In genomic region chrX:12494400-12495138, GRCh38 we compare ENCODE assay signal across 19 cellular contexts.
A peak's percentile ranks its signal among the peaks of the same experiment; 100 is the strongest.
DNase-seq lines count a peak whose midpoint lies in the region; ATAC-seq, FAIRE-seq and TF ChIP-seq lines count a peak whose summit lies in the region.
"Had no signal": no experiment of that assay in that cellular context is flagged by ENCODE, and none has a peak within 500 bp of the region (broad histone marks: within the 10 kb centered on the region; RNA-seq: fewer than 3 reads in every experiment).

No MANE protein-coding gene starts in this region.

- H3K27ac ChIP-seq in astrocyte (ENCODE audit: low read depth, low read length) (no peak overlapping the region), right atrium auricular region (peak overlapping the region; percentile 59 to 77), gastrocnemius medialis (peak overlapping the region; percentile 67 to 76 (median 72))
- H3K27ac ChIP-seq: C4-2B, GM23248, RWPE1, SJSA1 had no signal

- H3K36me3 ChIP-seq in astrocyte (ENCODE audit: insufficient read depth, low read length) = no peaks in the 10 kb centered on the region
- H3K36me3 ChIP-seq in right atrium auricular region = no peaks in the 10 kb centered on the region
- H3K36me3 ChIP-seq in gastrocnemius medialis = no peaks in the 10 kb centered on the region
- H3K36me3 ChIP-seq: SJSA1 had no signal

- H3K9me3 Mint-ChIP-seq in astrocyte (ENCODE audit: unreplicated experiment) = peaks cover 3% of the 10 kb centered on the region
- H3K9me3 Mint-ChIP-seq in stimulated activated naive B cell treated with anti-CD40 and anti-IgM and Interleukin-4, amounts not matched to agents 10 μg/mL and 1 μg/mL and 100 μg/mL, for 72 hours = no peaks in the 10 kb centered on the region

- in situ Hi-C loops in gastrocnemius medialis (cut with MboI; ENCODE audit: low sequenced_read_pairs in 4 of 4) = no loop called here

- no peak for TF ChIP-seq POLR2A in gastrocnemius medialis (IDR thresholded peaks at IDR 0.05)

- intact Hi-C loops in gastrocnemius medialis (cut with DNase I; ENCODE audit: low total_unique reads) = loop anchor here (5.0 kb wide), 1 partner anchor 73 kb away; no protein-coding TSS in a partner anchor

- TF ChIP-seq CTCF in GM12865 (IDR thresholded peaks at IDR 0.05; ENCODE audit: insufficient read depth, low read depth, low read length, missing control alignments) (no peak), astrocyte (IDR thresholded peaks at IDR 0.05; ENCODE audit: insufficient read depth, low read depth, low read length) (no peak), right atrium auricular region (IDR thresholded peaks at IDR 0.05) (no peak), gastrocnemius medialis (IDR thresholded peaks at IDR 0.05 in 4 of 5, conservative IDR thresholded peaks at IDR 0.05 in 1 of 5) (no peak)

- H3K4me2 ChIP-seq in astrocyte (ENCODE audit: low read length) = no peak overlapping the region

- H3K9me3 ChIP-seq in astrocyte (ENCODE audit: insufficient read depth, low read depth, low read length) = no peaks in the 10 kb centered on the region
- H3K9me3 ChIP-seq in right atrium auricular region = no peaks in the 10 kb centered on the region
- no peaks in the 10 kb centered on the region for H3K9me3 ChIP-seq in gastrocnemius medialis
- H3K9me3 ChIP-seq: SJSA1 had no signal

- H3K36me3 Mint-ChIP-seq in astrocyte (ENCODE audit: low read depth, unreplicated experiment) = no peaks in the 10 kb centered on the region
- H3K36me3 Mint-ChIP-seq in stimulated activated naive B cell treated with anti-CD40 and anti-IgM and Interleukin-4, amounts not matched to agents 10 μg/mL and 1 μg/mL and 100 μg/mL, for 72 hours = no peaks in the 10 kb centered on the region

- H3K4me3 ChIP-seq in GM12865 (ENCODE audit: low read depth, low read length) = no peak overlapping the region
- H3K4me3 ChIP-seq in astrocyte (ENCODE audit: insufficient read depth, low read depth, low read length) = no peak overlapping the region
- no peak overlapping the region for H3K4me3 ChIP-seq in right atrium auricular region
- no peak overlapping the region for H3K4me3 ChIP-seq in gastrocnemius medialis
- H3K4me3 ChIP-seq: GM23248, K562, SJSA1 had no signal

- FAIRE-seq in astrocyte (lab: Jason Lieb, UNC) = peak; percentile 55
- FAIRE-seq: K562 had no signal

- H2AFZ ChIP-seq in astrocyte (ENCODE audit: low read depth, low read length) = no peak overlapping the region
- H2AFZ ChIP-seq: GM23248 had no signal

- peak overlapping the region; percentile 53 for H3K27ac Mint-ChIP-seq in astrocyte (ENCODE audit: unreplicated experiment)
- H3K27ac Mint-ChIP-seq in stimulated activated naive B cell treated with anti-CD40 and anti-IgM and Interleukin-4, amounts not matched to agents 10 μg/mL and 1 μg/mL and 100 μg/mL, for 72 hours = no peak overlapping the region

- H3K79me2 ChIP-seq in astrocyte (ENCODE audit: insufficient read depth, low read length) = no peaks in the 10 kb centered on the region

- H3K27me3 ChIP-seq in astrocyte (ENCODE audit: insufficient read depth, low read length) (no peaks in the 10 kb centered on the region), right atrium auricular region (no peaks in the 10 kb centered on the region), gastrocnemius medialis (no peaks in the 10 kb centered on the region)
- H3K27me3 ChIP-seq: SJSA1 had no signal

- ATAC-seq in gastrocnemius medialis (peak; percentile 98 to 99), HG03432 (IDR thresholded peaks at IDR 0.05; ENCODE audit: unreplicated experiment) (no peak), HG03108 (IDR thresholded peaks at IDR 0.05; ENCODE audit: unreplicated experiment) (no peak)
- ATAC-seq in stimulated activated naive B cell treated with anti-CD40 and anti-IgM and Interleukin-4, amounts not matched to agents 10 μg/mL and 1 μg/mL and 100 μg/mL, for 72 hours (replicated peaks) = no peak
- ATAC-seq: HCT116, K562, PC-3 had no signal

- H4K20me1 ChIP-seq in astrocyte (ENCODE audit: insufficient read depth, low read length) = no peaks in the 10 kb centered on the region

- H3K4me1 Mint-ChIP-seq in astrocyte (ENCODE audit: low read depth, unreplicated experiment) = no peaks in the 10 kb centered on the region
- peaks cover 3 to 11% of the 10 kb centered on the region in 2 donors for H3K4me1 Mint-ChIP-seq in stimulated activated naive B cell treated with anti-CD40 and anti-IgM and Interleukin-4, amounts not matched to agents 10 μg/mL and 1 μg/mL and 100 μg/mL, for 72 hours

- peak; percentile 14 for DNase-seq in GM12865 (ENCODE audit: low read depth)
- no peak for DNase-seq in astrocyte (ENCODE audit: low read depth)
- no peak for DNase-seq in right atrium auricular region (ENCODE audit: low spot score)
- DNase-seq in gastrocnemius medialis = peak; percentile 2 to 22
- DNase-seq in stimulated activated naive B cell treated with anti-CD40 and anti-IgM and Interleukin-4, amounts not matched to agents 10 μg/mL and 1 μg/mL and 100 μg/mL, for 72 hours = no peak
- no peak for DNase-seq in DMS 273 (lab: John Stamatoyannopoulos, UW; ENCODE audit: unreplicated experiment)
- DNase-seq: GM23248, NCI-H1417 treated with DMSO at 0.1 percent for 48 hours, NCI-H1930, NCI-H2171, NCI-H446 treated with DMSO at 0.1 percent for 48 hours, PC-3 had no signal

- H3K27me3 Mint-ChIP-seq in astrocyte (ENCODE audit: low read depth, unreplicated experiment) = no peaks in the 10 kb centered on the region
- H3K27me3 Mint-ChIP-seq in stimulated activated naive B cell treated with anti-CD40 and anti-IgM and Interleukin-4, amounts not matched to agents 10 μg/mL and 1 μg/mL and 100 μg/mL, for 72 hours = peaks cover 0 to 3% of the 10 kb centered on the region in 2 donors

- H3K4me1 ChIP-seq in astrocyte (ENCODE audit: insufficient read depth, low read length) (no peaks in the 10 kb centered on the region), right atrium auricular region (no peaks in the 10 kb centered on the region), gastrocnemius medialis (no peaks in the 10 kb centered on the region)
- H3K4me1 ChIP-seq: SJSA1 had no signal

- H3K9ac ChIP-seq in astrocyte (ENCODE audit: low read length) = no peak overlapping the region
- H3K9ac ChIP-seq: GM23248 had no signal

- no peak overlapping the region for H3K4me3 Mint-ChIP-seq in astrocyte (ENCODE audit: unreplicated experiment)
- no peak overlapping the region for H3K4me3 Mint-ChIP-seq in stimulated activated naive B cell treated with anti-CD40 and anti-IgM and Interleukin-4, amounts not matched to agents 10 μg/mL and 1 μg/mL and 100 μg/mL, for 72 hours

Comparison
In these comparisons a context has a peak if more than half of its experiments do, and no peak if none do; other contexts are left out.
1. DNase-seq: peak in GM12865 (single experiment) and gastrocnemius medialis (2 of 2); none in astrocyte (single experiment), right atrium auricular region (single experiment), stimulated activated naive B cell treated with anti-CD40 and anti-IgM and Interleukin-4, amounts not matched to agents 10 μg/mL and 1 μg/mL and 100 μg/mL, for 72 hours (single experiment) and DMS 273 (single experiment).
2. ATAC-seq: peak in gastrocnemius medialis (2 of 2); none in HG03432 (single experiment), HG03108 (single experiment) and stimulated activated naive B cell treated with anti-CD40 and anti-IgM and Interleukin-4, amounts not matched to agents 10 μg/mL and 1 μg/mL and 100 μg/mL, for 72 hours (0 of 2).